ENCODE assay signal across 20 cellular contexts in genomic region chr1:199044191-199044590, GRCh38.
DNase-seq lines count a peak whose midpoint lies in the region; ATAC-seq, FAIRE-seq and TF ChIP-seq lines count a peak whose summit lies in the region.
"Had no signal": no experiment of that assay in that cellular context is flagged by ENCODE, and none has a peak within 500 bp of the region (broad histone marks: within the 10 kb centered on the region; RNA-seq: fewer than 3 reads in every experiment).

No MANE protein-coding gene starts in this region.

- in situ Hi-C loops in SK-MEL-5 (cut with HindIII; ENCODE audit: low pct_unique_long_range_greater_than_20kb, low sequenced_read_pairs) = no loop called here

- DNase-seq in D721Med (ENCODE audit: insufficient read length, low spot score) = no peak
- no peak for DNase-seq in HL-60 (ENCODE audit: low read depth in 1 of 2, low spot score in 1 of 2)
- DNase-seq in SK-MEL-5 (ENCODE audit: low read depth, low spot score) = peak; percentile 1
- DNase-seq in germinal center (ENCODE audit: low spot score) = no peak
- DNase-seq in aorta = no peak
- DNase-seq: ACHN, DMS 273 treated with DMSO at 0.1 percent for 48 hours, GOT3, MV-4-11, NCI-H187, NCI-H2227 treated with DMSO at 0.1 percent for 48 hours, NCI-H524 treated with DMSO at 0.1 percent for 48 hours, Peyer's patch had no signal

- H3K4me3 ChIP-seq in HL-60 (replicated peaks; ENCODE audit: insufficient read depth, low read length) (no peak overlapping the region), neuron (ENCODE audit: low read length) (no peak overlapping the region), aorta (ENCODE audit: low read length in 2 of 2) (no peak overlapping the region)
- H3K4me3 ChIP-seq: K562, Peyer's patch had no signal

- FAIRE-seq in D721Med (lab: Jason Lieb, UNC) = peak; percentile 70
- FAIRE-seq: GM12891, GM18507, K562 had no signal

- H3K4me1 ChIP-seq in neuron (ENCODE audit: insufficient read depth, low read length) = no peaks in the 10 kb centered on the region
- no peaks in the 10 kb centered on the region for H3K4me1 ChIP-seq in aorta (ENCODE audit: control insufficient read depth in 1 of 2, insufficient read depth in 2 of 2, low read length in 2 of 2)

- intact Hi-C loops in aorta (cut with DNase I) = no loop called here

- 48 to 57% methylated on average over 1 of the region's 1 CpG for WGBS in aorta, 2 donors

- peak overlapping the region; percentile 54 for H2AFZ ChIP-seq in neuron (ENCODE audit: low read depth, low read length)

- TF ChIP-seq CTCF in D721Med (IDR thresholded peaks at IDR 0.05; ENCODE audit: insufficient read depth, missing control alignments) (no peak), HL-60 (IDR thresholded peaks at IDR 0.05; ENCODE audit: insufficient read depth, low read length) (no peak)

- ATAC-seq in HG02970 (IDR thresholded peaks at IDR 0.05; ENCODE audit: low FRiP score, unreplicated experiment) (no peak), aorta (ENCODE audit: low FRiP score) (no peak)
- ATAC-seq: HCT116, K562, Right ventricle myocardium inferior had no signal

- H3K27ac ChIP-seq in HL-60 (replicated peaks) = peak overlapping the region; percentile 87
- H3K27ac ChIP-seq in aorta (ENCODE audit: low read depth in 1 of 2, low read length in 2 of 2) = no peak overlapping the region
- H3K27ac ChIP-seq: Peyer's patch had no signal

- no peaks in the 10 kb centered on the region for H3K36me3 ChIP-seq in neuron (ENCODE audit: insufficient read depth, low read length)
- no peaks in the 10 kb centered on the region for H3K36me3 ChIP-seq in aorta (ENCODE audit: control insufficient read depth in 1 of 2, insufficient read depth in 2 of 2, low read length in 1 of 2)
- H3K36me3 ChIP-seq: Peyer's patch had no signal

- H3K27me3 ChIP-seq in HL-60 (ENCODE audit: insufficient read depth, poor library complexity, severe bottlenecking) (no peaks in the 10 kb centered on the region), neuron (ENCODE audit: insufficient read depth, low read length) (no peaks in the 10 kb centered on the region), aorta (ENCODE audit: control insufficient read depth in 1 of 2, insufficient read depth in 2 of 2, low read length in 1 of 2) (no peaks in the 10 kb centered on the region)
- H3K27me3 ChIP-seq: Peyer's patch had no signal

- H3K9me3 ChIP-seq in neuron (ENCODE audit: low read length) = peaks cover 2% of the 10 kb centered on the region
- H3K9me3 ChIP-seq in aorta (ENCODE audit: control insufficient read depth, low read length) = no peaks in the 10 kb centered on the region
- H3K9me3 ChIP-seq: Peyer's patch had no signal
